In genomic region chr1:205631727-205632373, GRCh38 we compare ENCODE assay signal across 1 cellular context.
TF ChIP-seq lines count a peak whose summit lies in the region.

Gene ELK4, minus strand, starts transcription at chr1:205632011. Its CDS starts 8,129 bp downstream, at chr1:205623882.

TF ChIP-seq in K562, 482 proteins besides CTCF, POLR2A, EP300 and RAD21 (continued from another document and continues in another):
- TF ChIP-seq FOXP4 (CRISPR knock-in tag; IDR thresholded peaks at IDR 0.05; ENCODE audit: borderline replicate concordance) (peak; percentile 94), SPI1 (IDR thresholded peaks at IDR 0.05; ENCODE audit: borderline replicate concordance, low read depth, low read length) (no peak), RB1 (IDR thresholded peaks at IDR 0.05; ENCODE audit: low read depth) (peak; percentile 88), ZBTB26 (CRISPR knock-in tag; IDR thresholded peaks at IDR 0.05) (no peak), BCLAF1 (IDR thresholded peaks at IDR 0.05; ENCODE audit: borderline replicate concordance in 1 of 2, control insufficient read depth in 1 of 2, low read depth in 2 of 2, low read length in 1 of 2) (peak in 1 of 2 experiments; percentile 73; a peak in 1 of 4 replicates), NR2C1 (IDR thresholded peaks at IDR 0.05) (no peak), NR2C1 (tag; IDR thresholded peaks at IDR 0.05) (no peak), SP2 (IDR thresholded peaks at IDR 0.05; ENCODE audit: extremely low read depth, low read depth, low read length, poor library complexity, severe bottlenecking) (no peak), ARID3B (CRISPR knock-in tag; IDR thresholded peaks at IDR 0.05; ENCODE audit: borderline replicate concordance) (no peak), FUS (optimal IDR thresholded peaks at IDR 0.05; ENCODE audit: low read depth, low read length) (peak; percentile 44), E2F3 (CRISPR knock-in tag; IDR thresholded peaks at IDR 0.05) (peak; percentile 56; the same call in 1 of the 2 replicates), CCNT2 (IDR thresholded peaks at IDR 0.05; ENCODE audit: borderline replicate concordance, extremely low read depth, insufficient read length, low read depth, low read length) (peak; percentile 89), HDAC6 (IDR thresholded peaks at IDR 0.05; ENCODE audit: low read depth, low read length) (peak; percentile 65; the same call in 1 of the 2 replicates), ZNF655 (CRISPR knock-in tag; IDR thresholded peaks at IDR 0.05) (no peak), ZBTB8A (IDR thresholded peaks at IDR 0.05; ENCODE audit: partially characterized antibody) (no peak), NFE2L1 (tag; IDR thresholded peaks at IDR 0.05; ENCODE audit: borderline replicate concordance, low read depth) (no peak), SAFB2 (IDR thresholded peaks at IDR 0.05; ENCODE audit: borderline replicate concordance, low read depth, low read length, severe bottlenecking) (no peak), ZNF785 (CRISPR knock-in tag; IDR thresholded peaks at IDR 0.05) (no peak), FOXM1 (IDR thresholded peaks at IDR 0.05; ENCODE audit: low read depth) (peak; percentile 48; the same call in 1 of the 2 replicates), FOXM1 (CRISPR knock-in tag; IDR thresholded peaks at IDR 0.05; ENCODE audit: low read depth) (peak; percentile 74; the same call in 1 of the 2 replicates), ZBTB49 (CRISPR knock-in tag; IDR thresholded peaks at IDR 0.05; ENCODE audit: borderline replicate concordance) (no peak), ZNF589 (CRISPR knock-in tag; IDR thresholded peaks at IDR 0.05; ENCODE audit: low read depth) (no peak), HDAC8 (tag; IDR thresholded peaks at IDR 0.05) (no peak), XRCC4 (IDR thresholded peaks at IDR 0.05; ENCODE audit: extremely low read depth, insufficient read depth, insufficient read length) (no peak), KLF10 (CRISPR knock-in tag; IDR thresholded peaks at IDR 0.05) (no peak), ZNF444 (CRISPR knock-in tag; IDR thresholded peaks at IDR 0.05) (no peak), PKNOX1 (IDR thresholded peaks at IDR 0.05) (peak; percentile 53), CC2D1A (IDR thresholded peaks at IDR 0.05) (peak; percentile 78; the same call in 1 of the 2 replicates), HDAC3 (IDR thresholded peaks at IDR 0.05; ENCODE audit: borderline replicate concordance, partially characterized antibody) (no peak), ZSCAN32 (CRISPR knock-in tag; IDR thresholded peaks at IDR 0.05) (no peak), MCM3 (IDR thresholded peaks at IDR 0.05) (no peak), PHF21A (IDR thresholded peaks at IDR 0.05; ENCODE audit: borderline replicate concordance, low read depth) (no peak), ARID2 (IDR thresholded peaks at IDR 0.05) (peak; percentile 72; the same call in 1 of the 2 replicates), GABPB2 (CRISPR knock-in tag; conservative IDR thresholded peaks at IDR 0.05) (no peak), ZNF436 (CRISPR knock-in tag; IDR thresholded peaks at IDR 0.05) (no peak), BRF2 (IDR thresholded peaks at IDR 0.05; ENCODE audit: borderline replicate concordance, insufficient read depth, insufficient read length) (no peak), BRD4 (IDR thresholded peaks at IDR 0.05) (no peak), ARNT (IDR thresholded peaks at IDR 0.05) (no peak), GTF2A2 (tag; IDR thresholded peaks at IDR 0.05) (no peak), MLLT1 (IDR thresholded peaks at IDR 0.05) (peak in 1 of 2 experiments; percentile 36; a peak in 1 of 4 replicates), MIER1 (IDR thresholded peaks at IDR 0.05; ENCODE audit: low read depth) (no peak), CREB3L1 (IDR thresholded peaks at IDR 0.05; ENCODE audit: borderline replicate concordance, low read depth) (peak; percentile 86), YY1 (IDR thresholded peaks at IDR 0.05; ENCODE audit: borderline replicate concordance in 1 of 3, control insufficient read depth in 1 of 3, extremely low read depth in 1 of 3, insufficient read depth in 3 of 3, insufficient read length in 1 of 3, insufficient replicate concordance in 2 of 3, low read depth in 1 of 3, low read length in 2 of 3) (peak in 2 of 3 experiments; percentile 56 to 59), CREB3 (tag; conservative IDR thresholded peaks at IDR 0.05; ENCODE audit: low read depth) (no peak)
